Comparison of ENCODE assay signal across 8 cellular contexts in the genomic region with DNA sequence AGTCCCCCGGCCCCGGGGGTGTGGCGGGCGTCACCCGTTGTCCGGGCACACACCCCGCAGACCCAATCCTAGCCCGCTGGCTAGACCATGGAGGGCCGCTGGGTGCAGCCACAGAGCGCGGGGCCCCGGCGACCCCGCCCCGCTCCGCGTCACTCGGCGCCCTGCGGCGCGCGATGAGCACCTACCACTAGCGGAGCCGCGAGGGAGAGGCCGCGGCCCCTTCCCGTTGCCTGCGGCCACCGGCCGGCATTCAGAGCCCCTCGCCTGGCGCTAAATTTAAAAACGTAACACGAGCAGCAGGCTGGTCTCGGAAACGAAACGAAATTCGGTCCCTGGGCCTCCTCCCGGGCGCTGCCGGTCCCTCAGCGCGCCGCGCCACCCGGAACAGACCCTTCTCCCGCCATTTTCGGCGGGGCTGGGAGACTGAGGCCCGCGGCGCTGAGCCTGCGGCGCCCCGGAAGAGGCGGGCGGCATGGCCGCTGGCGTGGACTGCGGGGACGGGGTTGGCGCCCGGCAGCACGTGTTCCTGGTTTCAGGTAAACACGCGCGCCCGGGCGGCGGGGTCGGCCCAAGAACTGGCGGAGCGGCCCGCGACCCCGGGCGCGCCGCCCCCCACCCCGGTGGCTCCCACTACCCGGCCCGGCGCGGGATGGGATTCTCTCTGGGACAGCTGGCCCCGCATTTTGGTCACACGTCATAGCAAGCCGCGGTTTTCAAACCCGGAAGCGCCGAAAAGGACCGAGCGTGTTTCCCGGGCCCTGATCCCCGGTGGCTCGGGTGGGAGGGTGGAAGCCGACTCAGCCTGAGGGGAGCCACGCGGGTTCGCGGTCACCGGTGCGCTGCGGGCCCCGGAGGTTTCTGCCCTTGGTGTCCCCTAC. TPM values are rescaled to one million over a fixed set of nuclear protein-coding genes. Genes with fewer than 3 reads are reported as not detected.
A peak's percentile ranks its signal among the peaks of the same experiment; 100 is the strongest.
DNase-seq lines count a peak whose midpoint lies in the region; ATAC-seq and TF ChIP-seq lines count a peak whose summit lies in the region.

A gene with protein sequence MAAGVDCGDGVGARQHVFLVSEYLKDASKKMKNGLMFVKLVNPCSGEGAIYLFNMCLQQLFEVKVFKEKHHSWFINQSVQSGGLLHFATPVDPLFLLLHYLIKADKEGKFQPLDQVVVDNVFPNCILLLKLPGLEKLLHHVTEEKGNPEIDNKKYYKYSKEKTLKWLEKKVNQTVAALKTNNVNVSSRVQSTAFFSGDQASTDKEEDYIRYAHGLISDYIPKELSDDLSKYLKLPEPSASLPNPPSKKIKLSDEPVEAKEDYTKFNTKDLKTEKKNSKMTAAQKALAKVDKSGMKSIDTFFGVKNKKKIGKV (plus strand): TSS at position 187 of the 878 bp plus-strand sequence. CDS start 286 bp downstream, at position 473.

- WGBS in HUES64 = under 1% methylated on average over 107 of the region's 107 CpGs

- H3K4me3 Mint-ChIP-seq in activated T-helper 17 cell treated with anti-CD3 and anti-CD28 coated beads, Interleukin-2, amount 50 U/mL, for 72 hours = peak within 1 kb of the TSS; percentile 92
- H3K4me3 Mint-ChIP-seq in nephron progenitor cell = peak within 1 kb of the TSS; percentile 88

- DNase-seq in DMS153 (lab: John Stamatoyannopoulos, UW) (peak; percentile 82), RPMI7951 (ENCODE audit: low read depth) (peak; percentile 60), fibroblast of peridontal ligament (ENCODE audit: extremely low read depth) (peak; percentile 60), nephron progenitor cell (peak; percentile 71)

- H3K27me3 ChIP-seq in HUES64 (ENCODE audit: insufficient read depth, low read length) (no peaks in the 10 kb centered on the region), stomach smooth muscle (ENCODE audit: control insufficient read depth in 1 of 2, insufficient read depth in 2 of 2, low read length in 2 of 2) (no peaks in the 10 kb centered on the region)

- H3K27me3 Mint-ChIP-seq in activated T-helper 17 cell treated with anti-CD3 and anti-CD28 coated beads, Interleukin-2, amount 50 U/mL, for 72 hours = no peaks in the 10 kb centered on the region
- no peaks in the 10 kb centered on the region for H3K27me3 Mint-ChIP-seq in nephron progenitor cell (ENCODE audit: low read depth, poor library complexity)

- no peak for TF ChIP-seq CTCF in nephron progenitor cell (IDR thresholded peaks at IDR 0.05)

- peak within 1 kb of the TSS; percentile 78 for H3K4me3 ChIP-seq in HUES64 (ENCODE audit: low read length)
- peak within 1 kb of the TSS; percentile 79 to 91 for H3K4me3 ChIP-seq in stomach smooth muscle (ENCODE audit: low read length in 2 of 2)

- H3K27ac Mint-ChIP-seq in activated T-helper 17 cell treated with anti-CD3 and anti-CD28 coated beads, Interleukin-2, amount 50 U/mL, for 72 hours = peak within 1 kb of the TSS; percentile 88
- H3K27ac Mint-ChIP-seq in nephron progenitor cell = peak within 1 kb of the TSS; percentile 70

- peaks cover 21% of the 10 kb centered on the region for H3K4me1 Mint-ChIP-seq in activated T-helper 17 cell treated with anti-CD3 and anti-CD28 coated beads, Interleukin-2, amount 50 U/mL, for 72 hours
- H3K4me1 Mint-ChIP-seq in nephron progenitor cell = peaks cover 50% of the 10 kb centered on the region

- peaks cover 16% of the 10 kb centered on the region for H3K4me1 ChIP-seq in HUES64 (ENCODE audit: insufficient read depth, low read length)
- peaks cover 28% of the 10 kb centered on the region for H3K4me1 ChIP-seq in stomach smooth muscle (ENCODE audit: control insufficient read depth, insufficient read depth, low read length)

- H3K9me3 ChIP-seq in HUES64 (ENCODE audit: insufficient read depth, low read depth, low read length) (no peaks in the 10 kb centered on the region), stomach smooth muscle (ENCODE audit: control insufficient read depth in 2 of 2, low read length in 2 of 2) (no peaks in the 10 kb centered on the region)

- H3K9ac ChIP-seq in HUES64 (ENCODE audit: low read depth, low read length) (peak within 1 kb of the TSS; percentile 95), stomach smooth muscle (ENCODE audit: low read length in 2 of 2) (peak within 1 kb of the TSS; percentile 92)

- H3K36me3 ChIP-seq in HUES64 (ENCODE audit: insufficient read depth, low read length) = no peaks in the 10 kb centered on the region
- H3K36me3 ChIP-seq in stomach smooth muscle (ENCODE audit: control insufficient read depth in 2 of 2, insufficient read depth in 2 of 2, low read length in 2 of 2) = no peaks in the 10 kb centered on the region

- peak; percentile 65 for ATAC-seq in GM21423 (IDR thresholded peaks at IDR 0.05; ENCODE audit: unreplicated experiment)
- ATAC-seq in activated T-helper 17 cell treated with anti-CD3 and anti-CD28 coated beads, Interleukin-2, amount 50 U/mL, for 72 hours (replicated peaks) = peak; percentile 85

- no peaks in the 10 kb centered on the region for H3K36me3 Mint-ChIP-seq in activated T-helper 17 cell treated with anti-CD3 and anti-CD28 coated beads, Interleukin-2, amount 50 U/mL, for 72 hours (ENCODE audit: low read depth)
- H3K36me3 Mint-ChIP-seq in nephron progenitor cell (ENCODE audit: low read depth) = no peaks in the 10 kb centered on the region

- H3K27ac ChIP-seq in HUES64 (ENCODE audit: low read depth, low read length) = peak within 1 kb of the TSS; percentile 91
- H3K27ac ChIP-seq in stomach smooth muscle (ENCODE audit: low read length) = peak within 1 kb of the TSS; percentile 94

- no peaks in the 10 kb centered on the region for H3K9me3 Mint-ChIP-seq in activated T-helper 17 cell treated with anti-CD3 and anti-CD28 coated beads, Interleukin-2, amount 50 U/mL, for 72 hours
- H3K9me3 Mint-ChIP-seq in nephron progenitor cell = no peaks in the 10 kb centered on the region

RNA-seq across cellular contexts. Expression of the gene that starts here (rescaled TPM):
- 48.1 TPM for polyA plus RNA-seq in HUES64 (2013, experiment 1 of 2)
- polyA plus RNA-seq in HUES64 (2013, experiment 2 of 2) = 40.8 TPM
- total RNA-seq in RPMI7951 (2014; rRNA removed; shearing (Covaris generic)) = 65.7 and 70.3 TPM in 2 replicates
- 10 to 100 TPM; 29.8 to 58.7 TPM for total RNA-seq in activated T-helper 17 cell treated with anti-CD3 and anti-CD28 coated beads, Interleukin-2, amount 50 U/mL, for 72 hours

Comparison
In these comparisons a context has a peak if more than half of its experiments do, and no peak if none do; other contexts are left out.
1. Peak in every context shown above with its lines: DNase-seq, ATAC-seq, H3K4me3 ChIP-seq and H3K27ac ChIP-seq.